Comparison of ENCODE assay signal across 8 cellular contexts in genomic region chr22:39348909-39349505, GRCh38. TPM values are rescaled to one million over a fixed set of nuclear protein-coding genes. Genes with fewer than 3 reads are reported as not detected.
DNase-seq lines count a peak whose midpoint lies in the region; ATAC-seq and TF ChIP-seq lines count a peak whose summit lies in the region.

No MANE protein-coding gene starts in this region.

- peak; percentile 38 for DNase-seq in NCI-H146 (lab: John Stamatoyannopoulos, UW)
- DNase-seq in NCI-H146 treated with DMSO at 0.1 percent for 48 hours (lab: John Stamatoyannopoulos, UW; ENCODE audit: unreplicated experiment): no peak
- no peak for DNase-seq in Panc1 (ENCODE audit: low read depth, low spot score)
- DNase-seq in endodermal cell: no peak
- DNase-seq in naive B cell: no peak
- DNase-seq in NCI-H510A (lab: John Stamatoyannopoulos, UW): no peak

- CTCF ChIA-PET in Panc1 (lab: Charles Lee): interaction anchor here (0.6 kb wide), 1 partner anchor 12 kb away, joined by 4 read pairs; no protein-coding TSS in a partner anchor

- H3K36me3 Mint-ChIP-seq in endodermal cell (ENCODE audit: low read depth) (no peaks in the 10 kb centered on the region), naive B cell (no peaks in the 10 kb centered on the region)

- H3K27me3 ChIP-seq in Panc1 (ENCODE audit: control insufficient read depth, insufficient read depth, low read length) (no peaks in the 10 kb centered on the region), endodermal cell (ENCODE audit: control insufficient read depth, insufficient read depth, low read length, poor library complexity, severe bottlenecking) (no peaks in the 10 kb centered on the region)

- ATAC-seq in Panc1 (no peak), naive B cell (ENCODE audit: low read depth in 2 of 2) (peak; percentile 32 to 55), HG02884 (IDR thresholded peaks at IDR 0.05; ENCODE audit: unreplicated experiment) (no peak), HG03108 (IDR thresholded peaks at IDR 0.05; ENCODE audit: unreplicated experiment) (no peak)

- H3K4me1 Mint-ChIP-seq in endodermal cell (peaks cover 10% of the 10 kb centered on the region), naive B cell (peaks cover 19 to 32% (median 28%) of the 10 kb centered on the region in 3 donors)

- 44 to 51% methylated on average over 7 to 11 of the region's 11 CpGs for WGBS in endodermal cell (ENCODE audit: insufficient coverage in 1 of 2, insufficient read length in 1 of 2), 2 experiments

- POLR2A ChIA-PET in Panc1 (lab: Charles Lee): no interaction called here

- H3K4me1 ChIP-seq in Panc1 (ENCODE audit: control insufficient read depth, insufficient read depth, low read length): peaks cover 19% of the 10 kb centered on the region
- H3K4me1 ChIP-seq in endodermal cell (ENCODE audit: control insufficient read depth, insufficient read depth, low read length): peaks cover 6% of the 10 kb centered on the region

- H3K27me3 Mint-ChIP-seq in endodermal cell (ENCODE audit: insufficient read depth) (peaks cover 9% of the 10 kb centered on the region), naive B cell (no peaks in the 10 kb centered on the region)

- H3K9me3 ChIP-seq in Panc1 (ENCODE audit: control insufficient read depth, insufficient read depth, low read depth, low read length) (no peaks in the 10 kb centered on the region), endodermal cell (ENCODE audit: control insufficient read depth, low read length) (no peaks in the 10 kb centered on the region)

- H3K36me3 ChIP-seq in Panc1 (ENCODE audit: control insufficient read depth, insufficient read depth, low read length): no peaks in the 10 kb centered on the region
- no peaks in the 10 kb centered on the region for H3K36me3 ChIP-seq in endodermal cell (ENCODE audit: control insufficient read depth, insufficient read depth, low read length)

- peak overlapping the region; percentile 34 to 37 for H3K4me3 ChIP-seq in Panc1 (ENCODE audit: low read depth in 2 of 2, low read length in 2 of 2)
- H3K4me3 ChIP-seq in endodermal cell (ENCODE audit: low read length): peak overlapping the region; percentile 81

- intact Hi-C loops in Panc1 (cut with micrococcal nuclease; ENCODE audit: unreplicated experiment): no loop called here

- peak overlapping the region; percentile 72 for H3K27ac Mint-ChIP-seq in endodermal cell
- H3K27ac Mint-ChIP-seq in naive B cell: peak overlapping the region in 5 of 6 donors; percentile 51 to 94 (median 91)

- no peak for TF ChIP-seq CTCF in Panc1 (IDR thresholded peaks at IDR 0.05)
- no peak for TF ChIP-seq CTCF in endodermal cell (conservative IDR thresholded peaks at IDR 0.05)

- H3K9ac ChIP-seq in endodermal cell (ENCODE audit: extremely low read depth, low read length, poor library complexity, severe bottlenecking): peak overlapping the region; percentile 41

- no TSS peak for BruUV-seq in Panc1 (replicated peaks; lab: Mats Ljungman, UMichigan)

- in situ Hi-C loops in Panc1 (cut with HindIII; ENCODE audit: low pct_unique_long_range_greater_than_20kb, low sequenced_read_pairs): no loop called here

- H3K9me3 Mint-ChIP-seq in endodermal cell (no peaks in the 10 kb centered on the region), naive B cell (no peaks in the 10 kb centered on the region)

- H3K27ac ChIP-seq in Panc1 (ENCODE audit: low read length): 0 out of 2 replicates have a peak overlapping the region, but pooled peaks have one; percentile 39
- no peak overlapping the region for H3K27ac ChIP-seq in endodermal cell (ENCODE audit: low read depth, low read length)

- peak overlapping the region; percentile 71 for H3K4me3 Mint-ChIP-seq in endodermal cell
- peak overlapping the region; percentile 87 to 95 (median 92) for H3K4me3 Mint-ChIP-seq in naive B cell

RNA-seq across cellular contexts. Expression of gene SYNGR1, which starts 0.8 kb away (rescaled TPM):
- total RNA-seq in Panc1 (2021; ENCODE audit: unreplicated experiment) (17.8 TPM), endodermal cell (10 to 100 TPM; 19.0 to 36.3 TPM)
- polyA plus RNA-seq in Panc1 (2012; ENCODE audit: insufficient read length): 47.0 TPM
- polyA plus RNA-seq in endodermal cell (2013, experiment 1 of 2): 32.9 TPM
- polyA plus RNA-seq in endodermal cell (2013, experiment 2 of 2): 28.3 TPM
- 10 to 100 TPM in 1 of 6 donors, 1 to 10 TPM in 5; 2.6 to 11.9 (median 4.6) TPM for polyA plus RNA-seq in naive B cell (ENCODE audit: low read depth in 6 of 6)

RNA-seq across cellular contexts. Expression of gene RPL3, which starts 29.6 kb away (rescaled TPM):
- total RNA-seq in Panc1 (2021; ENCODE audit: unreplicated experiment): 885 TPM
- 1,559 TPM for polyA plus RNA-seq in Panc1 (2012; ENCODE audit: insufficient read length)
- 1,000 to 10,000 TPM; 2,218 to 2,701 TPM for total RNA-seq in endodermal cell
- 2,540 TPM for polyA plus RNA-seq in endodermal cell (2013, experiment 1 of 2)
- 2,353 TPM for polyA plus RNA-seq in endodermal cell (2013, experiment 2 of 2)
- 1,000 to 10,000 TPM; 2,656 to 3,743 (median 2,840) TPM for polyA plus RNA-seq in naive B cell (ENCODE audit: low read depth in 6 of 6)

RNA-seq across cellular contexts. Expression of gene TAB1, which starts 50.6 kb away (rescaled TPM):
- 18.9 TPM for total RNA-seq in Panc1 (2021; ENCODE audit: unreplicated experiment)
- 20.9 TPM for polyA plus RNA-seq in Panc1 (2012; ENCODE audit: insufficient read length)
- 10 to 100 TPM; 27.1 to 35.2 TPM for total RNA-seq in endodermal cell
- polyA plus RNA-seq in endodermal cell (2013, experiment 1 of 2): 24.4 TPM
- polyA plus RNA-seq in endodermal cell (2013, experiment 2 of 2): 22.6 TPM
- 1 to 10 TPM; 1.7 to 5.0 (median 3.2) TPM for polyA plus RNA-seq in naive B cell (ENCODE audit: low read depth in 6 of 6)

Comparison
In these comparisons a context has a peak if more than half of its experiments do, and no peak if none do; other contexts are left out.
1. ATAC-seq: peak in naive B cell (2 of 2); none in Panc1 (single experiment), HG02884 (single experiment) and HG03108 (single experiment).